ENCODE assay signal across 8 cellular contexts in the genomic region with DNA sequence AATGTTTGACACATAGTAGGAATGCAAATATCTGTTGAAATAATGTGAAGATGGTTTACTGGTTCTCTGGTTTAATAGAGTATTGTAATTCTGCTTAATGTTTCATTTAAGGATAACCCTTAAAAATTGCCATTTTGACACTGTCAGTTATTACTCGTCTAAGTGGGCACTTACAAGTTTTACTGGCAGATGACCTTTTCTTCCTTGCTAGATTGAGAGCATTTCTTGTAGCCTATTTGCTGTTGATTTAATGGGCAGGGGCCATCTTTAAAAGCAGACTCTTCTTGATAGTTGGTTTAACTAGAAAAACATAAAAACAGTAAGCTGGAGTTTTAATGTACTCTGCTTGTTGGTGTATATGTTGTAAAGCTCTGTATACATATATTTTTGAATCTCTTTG. TPM values are rescaled to one million over a fixed set of nuclear protein-coding genes. Genes with fewer than 3 reads are reported as not detected.
DNase-seq lines count a peak whose midpoint lies in the region; ATAC-seq and TF ChIP-seq lines count a peak whose summit lies in the region.

No MANE protein-coding gene starts in this region.

- TF ChIP-seq CTCF in DOHH2 (IDR thresholded peaks at IDR 0.05; ENCODE audit: low read depth, low read length, poor library complexity, severe bottlenecking) (no peak), NB4 (IDR thresholded peaks at IDR 0.05; ENCODE audit: low read depth, low read length) (no peak), dorsolateral prefrontal cortex (IDR thresholded peaks at IDR 0.05 in 54 of 56, conservative IDR thresholded peaks at IDR 0.05 in 2 of 56; ENCODE audit: low read depth in 1 of 56, partially characterized antibody in 56 of 56) (no peak), ovary (IDR thresholded peaks at IDR 0.05) (no peak)

- ATAC-seq in HG03095 (IDR thresholded peaks at IDR 0.05; ENCODE audit: unreplicated experiment) (no peak), GM19023 (IDR thresholded peaks at IDR 0.05; ENCODE audit: unreplicated experiment) (no peak)

- peaks cover 10% of the 10 kb centered on the region for H3K36me3 ChIP-seq in DOHH2 (ENCODE audit: control insufficient read depth, low read length)
- no peaks in the 10 kb centered on the region for H3K36me3 ChIP-seq in ovary

- peaks cover 20% of the 10 kb centered on the region for H3F3A ChIP-seq in DOHH2 (ENCODE audit: control insufficient read depth, insufficient read depth)

- peaks cover 29% of the 10 kb centered on the region for H3K4me1 ChIP-seq in DOHH2 (ENCODE audit: control insufficient read depth, low read length)
- peaks cover 2% of the 10 kb centered on the region for H3K4me1 ChIP-seq in ovary (ENCODE audit: insufficient read depth)

- H3K27ac ChIP-seq in DOHH2 (ENCODE audit: low read depth, low read length) = peak overlapping the region; percentile 75
- peak overlapping the region in 4 of 59 donors; percentile 2 to 97 (median 54) for H3K27ac ChIP-seq in dorsolateral prefrontal cortex
- no peak overlapping the region for H3K27ac ChIP-seq in ovary

- H3K9me2 ChIP-seq in DOHH2 (replicated peaks; ENCODE audit: control insufficient read depth, low read length) = no peaks in the 10 kb centered on the region

- no peak for TF ChIP-seq POLR2A in NB4 (IDR thresholded peaks at IDR 0.05; ENCODE audit: extremely low read depth, insufficient read length)
- TF ChIP-seq POLR2A in ovary (IDR thresholded peaks at IDR 0.05) = no peak

- peak overlapping the region; percentile 89 for H3K4me3 ChIP-seq in DOHH2 (ENCODE audit: low read length)
- H3K4me3 ChIP-seq in NB4 (ENCODE audit: low read depth, low read length) = peak overlapping the region; percentile 87
- H3K4me3 ChIP-seq in dorsolateral prefrontal cortex = peak overlapping the region in 58 of 59 donors; percentile 67 to 98 (median 92)
- peak overlapping the region; percentile 96 for H3K4me3 ChIP-seq in ovary

- H3K79me2 ChIP-seq in DOHH2 (ENCODE audit: control insufficient read depth, low read length) = peaks cover 57% of the 10 kb centered on the region

- H3K4me2 ChIP-seq in DOHH2 (ENCODE audit: low read length) = peak overlapping the region; percentile 97

- DNase-seq in NB4 (ENCODE audit: low read depth) (peak; percentile 11), dorsolateral prefrontal cortex (no peak), ovary (no peak), D341Med (ENCODE audit: low spot score) (no peak), posterior cingulate gyrus (no peak)

- H4K20me1 ChIP-seq in DOHH2 (ENCODE audit: control insufficient read depth, insufficient read depth, low read depth, low read length) = peaks cover 2% of the 10 kb centered on the region; the same call in 1 of the 2 replicates

- H3K9me3 ChIP-seq in DOHH2 (ENCODE audit: control insufficient read depth, insufficient read depth, low read length) (no peaks in the 10 kb centered on the region), ovary (no peaks in the 10 kb centered on the region)

- TF ChIP-seq EP300 in ovary (IDR thresholded peaks at IDR 0.05) = no peak

- H3K27me3 ChIP-seq in DOHH2 (ENCODE audit: control insufficient read depth, low read length) (no peaks in the 10 kb centered on the region), dorsolateral prefrontal cortex (no peaks in the 10 kb centered on the region), ovary (no peaks in the 10 kb centered on the region)

- intact Hi-C loops in dorsolateral prefrontal cortex (cut with DNase I) (loop anchor here (2.0 to 10.0 kb wide), 3 partner anchors 29 to 313 kb away; a partner anchor contains a TSS), ovary (cut with DNase I) (loop anchor here in 2 of 4 donors (2.0 to 10.0 kb wide), 2 partner anchors 135 to 137 kb away; a partner anchor contains a TSS), posterior cingulate gyrus (cut with DNase I) (loop anchor here (5.0 kb wide), 1 partner anchor 135 kb away; a partner anchor contains a TSS)

- 9 to 22% (median 16%) methylated on average over 1 of the region's 1 CpG for WGBS in ovary, 3 donors

RNA-seq across cellular contexts. Expression of a gene that starts 1.9 kb away (rescaled TPM):
- total RNA-seq in dorsolateral prefrontal cortex (10 to 100 TPM; 16.7 to 37.0 (median 26.8) TPM), ovary (10 to 100 TPM; 37.8 to 55.7 (median 49.7) TPM)
- 10 to 100 TPM; 17.2 to 28.8 TPM for polyA plus RNA-seq in ovary

RNA-seq across cellular contexts. Expression of a gene that starts 29.3 kb away (rescaled TPM):
- total RNA-seq in dorsolateral prefrontal cortex (10 to 100 TPM; 17.1 to 39.1 (median 25.8) TPM), ovary (10 to 100 TPM; 11.7 to 21.9 (median 15.3) TPM)
- 10 to 100 TPM; 14.0 to 16.5 TPM for polyA plus RNA-seq in ovary
